ENCODE assay signal across 9 cellular contexts in the genomic region with DNA sequence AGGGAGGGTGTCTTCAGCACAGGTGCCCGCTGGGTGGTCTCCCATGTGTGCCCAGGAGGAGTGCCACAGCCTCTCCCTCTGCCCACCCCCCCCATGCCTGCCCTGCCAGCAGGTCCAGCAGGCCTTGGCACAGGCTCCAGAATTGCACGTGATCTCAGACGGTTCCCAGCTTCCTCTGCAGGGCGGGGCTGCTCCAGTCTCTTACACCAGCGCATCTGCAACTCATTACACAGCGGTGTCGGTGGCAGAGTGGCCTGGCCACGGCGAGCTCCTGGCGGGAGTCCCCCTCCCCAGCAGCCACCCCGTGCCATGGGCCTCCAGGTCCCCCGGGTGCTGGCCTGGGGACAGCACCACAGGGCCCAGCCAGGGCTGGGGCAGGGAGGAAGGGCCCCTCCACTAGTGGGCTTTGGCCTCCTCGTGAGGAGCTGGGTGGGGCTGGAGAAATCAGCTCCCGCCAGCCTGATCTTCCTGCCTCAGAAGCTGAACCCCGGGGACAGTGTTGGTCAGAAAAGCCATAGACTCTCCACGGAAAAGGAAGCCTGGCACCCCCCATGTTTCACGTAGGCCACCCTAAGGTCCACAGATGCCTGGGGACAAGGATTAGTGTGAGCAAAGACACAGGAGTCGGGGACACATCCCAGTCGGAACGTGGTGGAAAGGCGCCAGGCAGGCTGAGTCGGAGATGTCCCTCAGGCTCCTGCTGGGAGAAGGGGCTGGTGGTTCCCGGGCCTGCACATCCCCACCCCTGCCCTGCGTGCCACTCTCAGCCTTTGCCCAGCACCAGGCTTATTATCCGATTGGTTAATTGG. TPM values are rescaled to one million over a fixed set of nuclear protein-coding genes. Genes with fewer than 3 reads are reported as not detected.
DNase-seq lines count a peak whose midpoint lies in the region; ATAC-seq and TF ChIP-seq lines count a peak whose summit lies in the region.
"Had no signal": no experiment of that assay in that cellular context is flagged by ENCODE, and none has a peak within 500 bp of the region (broad histone marks: within the 10 kb centered on the region; RNA-seq: fewer than 3 reads in every experiment).

No MANE protein-coding gene starts in this region.

- TF ChIP-seq POLR2A in stomach (IDR thresholded peaks at IDR 0.05) = no peak

- no peak for ATAC-seq in GM23338

- H3K27ac ChIP-seq in stomach (peak overlapping the region; percentile 20 to 86 (median 77)), GM23338 (ENCODE audit: low read depth) (no peak overlapping the region)
- no peak overlapping the region for H3K27ac ChIP-seq in CD8-positive, alpha-beta memory T cell (ENCODE audit: low read depth, low read length)

- CTCF ChIA-PET in CD8-positive, alpha-beta memory T cell (lab: Charles Lee) = interaction anchor here (1.8 kb wide), 1 partner anchor 77 kb away, joined by 5 read pairs; no protein-coding TSS in a partner anchor

- H3K4me1 ChIP-seq in stomach (peaks cover 70 to 95% (median 92%) of the 10 kb centered on the region in 4 donors), GM23338 (ENCODE audit: insufficient read depth) (no peaks in the 10 kb centered on the region)
- H3K4me1 ChIP-seq in CD8-positive, alpha-beta memory T cell (ENCODE audit: insufficient read depth, low read length) = no peaks in the 10 kb centered on the region

- H3K4me3 Mint-ChIP-seq in brain = peak overlapping the region in 3 of 5 experiments; percentile 12 to 45 (median 20)
- H3K4me3 Mint-ChIP-seq in GM23338 = no peak overlapping the region
- H3K4me3 Mint-ChIP-seq in CD8-positive, alpha-beta memory T cell = no peak overlapping the region
- H3K4me3 Mint-ChIP-seq: naive B cell had no signal

- H3K27me3 ChIP-seq in stomach (no peaks in the 10 kb centered on the region), GM23338 (ENCODE audit: insufficient read depth) (no peaks in the 10 kb centered on the region)
- H3K27me3 ChIP-seq in CD8-positive, alpha-beta memory T cell (ENCODE audit: insufficient read depth, low read length, poor library complexity, severe bottlenecking) = no peaks in the 10 kb centered on the region

- H3K4me3 ChIP-seq in stomach (peak overlapping the region in 2 of 4 donors; percentile 6 to 35), GM23338 (no peak overlapping the region)
- H3K4me3 ChIP-seq in CD8-positive, alpha-beta memory T cell (ENCODE audit: low read length) = no peak overlapping the region

- H3K4me1 Mint-ChIP-seq in brain (peaks cover 61% of the 10 kb centered on the region), GM23338 (peaks cover 3% of the 10 kb centered on the region; the same call in 2 of the 3 replicates)
- no peaks in the 10 kb centered on the region for H3K4me1 Mint-ChIP-seq in CD8-positive, alpha-beta memory T cell

- peaks cover 40% of the 10 kb centered on the region for H3K79me2 ChIP-seq in GM23338 (replicated peaks; ENCODE audit: insufficient read depth)

- no peak for TF ChIP-seq EP300 in stomach (IDR thresholded peaks at IDR 0.05)

- intact Hi-C loops in stomach (cut with DNase I; ENCODE audit: low total_unique reads) = no loop called here

- no peaks in the 10 kb centered on the region for H3K9me2 ChIP-seq in GM23338 (ENCODE audit: insufficient read depth)

- no peak overlapping the region for H3K4me2 ChIP-seq in GM23338

- H3K36me3 Mint-ChIP-seq in brain (no peaks in the 10 kb centered on the region), GM23338 (ENCODE audit: low read depth) (no peaks in the 10 kb centered on the region)
- no peaks in the 10 kb centered on the region for H3K36me3 Mint-ChIP-seq in CD8-positive, alpha-beta memory T cell
- H3K36me3 Mint-ChIP-seq: naive B cell had no signal

- POLR2A ChIA-PET in CD8-positive, alpha-beta memory T cell (lab: Charles Lee) = no interaction called here

- H3K27ac Mint-ChIP-seq in brain = peak overlapping the region; percentile 70 to 91 (median 83)
- H3K27ac Mint-ChIP-seq in GM23338 = no peak overlapping the region
- H3K27ac Mint-ChIP-seq in CD8-positive, alpha-beta memory T cell = no peak overlapping the region
- H3K27ac Mint-ChIP-seq: naive B cell had no signal

- H4K20me1 ChIP-seq in GM23338 (replicated peaks; ENCODE audit: insufficient read depth) = no peaks in the 10 kb centered on the region

- H3K36me3 ChIP-seq in stomach = no peaks in the 10 kb centered on the region
- H3K36me3 ChIP-seq in GM23338 (ENCODE audit: insufficient read depth) = no peaks in the 10 kb centered on the region
- H3K36me3 ChIP-seq in CD8-positive, alpha-beta memory T cell (ENCODE audit: insufficient read depth, low read length) = no peaks in the 10 kb centered on the region

- no peaks in the 10 kb centered on the region for H3F3A ChIP-seq in GM23338 (replicated peaks; ENCODE audit: low read depth)

- DNase-seq in ELR (ENCODE audit: low read depth) (peak; percentile 74), NCI-H446 treated with DMSO at 0.1 percent for 48 hours (lab: John Stamatoyannopoulos, UW) (peak; percentile 91), inferior parietal cortex (ENCODE audit: extremely low spot score) (peak; percentile 72), stomach (peak; percentile 91), GM23338 (ENCODE audit: low spot score) (no peak)
- no peak for DNase-seq in activated T-cell treated with anti-CD3 and anti-CD28 coated beads, Interleukin-2, amount 50 U/mL, for 48 hours
- no peak for DNase-seq in CD8-positive, alpha-beta memory T cell
- DNase-seq: naive B cell had no signal

- H3K27me3 Mint-ChIP-seq in brain = no peaks in the 10 kb centered on the region
- no peaks in the 10 kb centered on the region for H3K27me3 Mint-ChIP-seq in GM23338 (ENCODE audit: insufficient read depth, low read depth, poor library complexity)
- no peaks in the 10 kb centered on the region for H3K27me3 Mint-ChIP-seq in CD8-positive, alpha-beta memory T cell

- H3K9me3 Mint-ChIP-seq in brain (no peaks in the 10 kb centered on the region), GM23338 (no peaks in the 10 kb centered on the region)
- H3K9me3 Mint-ChIP-seq in CD8-positive, alpha-beta memory T cell = no peaks in the 10 kb centered on the region
- H3K9me3 Mint-ChIP-seq: naive B cell had no signal

- no peak overlapping the region for H2AFZ ChIP-seq in GM23338

- TF ChIP-seq CTCF in brain (conservative IDR thresholded peaks at IDR 0.05) = no peak
- no peak for TF ChIP-seq CTCF in stomach (IDR thresholded peaks at IDR 0.05)
- TF ChIP-seq CTCF in GM23338 (conservative IDR thresholded peaks at IDR 0.05; ENCODE audit: low read depth in 2 of 2) = no peak

- H3K9me3 ChIP-seq in stomach = no peaks in the 10 kb centered on the region
- no peaks in the 10 kb centered on the region for H3K9me3 ChIP-seq in CD8-positive, alpha-beta memory T cell (ENCODE audit: low read length)

- WGBS in stomach, 5 donors = 25 to 39% (median 26%) methylated on average over 13 to 25 of the region's 25 CpGs

TF ChIP-seq in GM23338, 12 proteins besides CTCF, POLR2A, EP300 and RAD21:
- TF ChIP-seq CREB1 (CRISPR knock-in tag; IDR thresholded peaks at IDR 0.05; ENCODE audit: low read depth) (no peak), ZNF114 (CRISPR knock-in tag; IDR thresholded peaks at IDR 0.05) (no peak), JUNB (IDR thresholded peaks at IDR 0.05; ENCODE audit: unreplicated experiment) (no peak), POLR2AphosphoS5 (IDR thresholded peaks at IDR 0.05; ENCODE audit: low read depth) (no peak), ZNF331 (CRISPR knock-in tag; IDR thresholded peaks at IDR 0.05; ENCODE audit: low read depth) (no peak)

RNA-seq across cellular contexts. Expression of gene RXRA, which starts 40.2 kb away (rescaled TPM):
- polyA plus RNA-seq in brain (ENCODE audit: insufficient read depth, low read depth, low replicate concordance) = 29.9 TPM
- total RNA-seq in stomach = 10 to 100 TPM; 14.0 to 68.4 (median 35.9) TPM
- 10 to 100 TPM; 17.4 to 34.1 (median 24.4) TPM for polyA plus RNA-seq in stomach
- 14.9 and 17.9 TPM in 2 replicates for total RNA-seq in GM23338 (2014; rRNA removed; shearing (Covaris generic))
- polyA plus RNA-seq in GM23338 (2016; fragmentation: Nextera tagmentation; extraction: Ambion mirVana) = 4.8 and 4.9 TPM in 2 replicates
- total RNA-seq in CD8-positive, alpha-beta memory T cell = 1 to 10 TPM; 9.9 to 10.0 TPM
- polyA plus RNA-seq in CD8-positive, alpha-beta memory T cell = 2.1 TPM

Comparison
In these comparisons a context has a peak if more than half of its experiments do, and no peak if none do; other contexts are left out.
1. DNase-seq: peak in ELR (single experiment), NCI-H446 treated with DMSO at 0.1 percent for 48 hours (single experiment), inferior parietal cortex (single experiment) and stomach (single experiment); none in activated T-cell treated with anti-CD3 and anti-CD28 coated beads, Interleukin-2, amount 50 U/mL, for 48 hours (0 of 2), GM23338 (single experiment) and CD8-positive, alpha-beta memory T cell (0 of 5).
2. H3K27ac Mint-ChIP-seq: peak in brain (5 of 5); none in GM23338 (single experiment) and CD8-positive, alpha-beta memory T cell (0 of 8).
3. H3K4me3 Mint-ChIP-seq: peak in brain (3 of 5); none in GM23338 (single experiment) and CD8-positive, alpha-beta memory T cell (0 of 7).
4. H3K27ac ChIP-seq: peak in stomach (5 of 5); none in GM23338 (single experiment) and CD8-positive, alpha-beta memory T cell (single experiment).